8 cellular contexts compared by ENCODE assay signal in the genomic region with DNA sequence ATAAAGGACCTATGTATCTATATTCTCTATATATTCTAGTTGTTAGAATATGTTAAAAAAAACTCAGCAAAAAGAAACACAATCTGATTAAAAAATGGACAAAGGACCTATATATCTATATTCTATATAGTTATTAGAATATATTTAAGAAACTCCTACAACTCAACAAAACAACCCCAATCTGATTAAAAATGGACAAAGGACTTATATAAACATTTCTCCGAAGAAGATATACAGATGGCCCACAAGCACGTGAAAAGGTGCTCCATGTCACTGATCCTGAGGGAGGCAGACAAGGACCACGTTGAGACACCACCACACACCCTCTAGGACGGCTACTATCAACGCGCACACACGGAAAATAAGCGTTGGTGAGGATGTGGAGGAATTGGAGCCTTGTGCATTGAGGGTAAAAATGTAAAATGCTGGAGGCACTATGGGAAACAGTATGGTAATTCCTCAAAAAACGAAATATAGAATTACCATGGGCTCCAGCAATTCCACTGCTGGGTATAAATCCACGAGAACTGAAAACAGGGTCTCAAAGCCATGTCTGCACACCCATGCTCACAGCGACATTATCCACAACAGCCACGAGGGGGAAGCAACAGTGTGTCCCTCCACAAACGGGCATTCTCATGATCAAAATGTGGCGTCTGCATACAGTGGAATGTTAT. TPM values are rescaled to one million over a fixed set of nuclear protein-coding genes. Genes with fewer than 3 reads are reported as not detected.
DNase-seq lines count a peak whose midpoint lies in the region; ATAC-seq and TF ChIP-seq lines count a peak whose summit lies in the region.

No MANE protein-coding gene starts in this region.

- TF ChIP-seq RAD21 in SK-N-SH (IDR thresholded peaks at IDR 0.05; ENCODE audit: low read length): peak; percentile 83

- ATAC-seq in left cardiac atrium: peak; percentile 91 to 94
- ATAC-seq in HG02678 (IDR thresholded peaks at IDR 0.05; ENCODE audit: unreplicated experiment): no peak
- ATAC-seq in HG03469 (IDR thresholded peaks at IDR 0.05; ENCODE audit: unreplicated experiment): no peak

- TF ChIP-seq EP300 in SK-N-SH (IDR thresholded peaks at IDR 0.05; ENCODE audit: borderline replicate concordance in 1 of 2, low read depth in 1 of 2, low read length in 1 of 2): no peak

- TF ChIP-seq CTCF in SK-N-SH (IDR thresholded peaks at IDR 0.05): peak; percentile 83

- H3K79me2 ChIP-seq in SK-N-SH (ENCODE audit: insufficient read depth): no peaks in the 10 kb centered on the region

- H4K20me1 ChIP-seq in SK-N-SH (ENCODE audit: insufficient read depth): no peaks in the 10 kb centered on the region

- peaks cover 0 to 14% of the 10 kb centered on the region in 2 experiments; a peak in 1 of 4 replicates for H3K4me1 ChIP-seq in SK-N-SH (ENCODE audit: control insufficient read depth in 1 of 2, insufficient read depth in 2 of 2, low read depth in 1 of 2, low read length in 1 of 2)
- H3K4me1 ChIP-seq in rectal smooth muscle tissue (ENCODE audit: control insufficient read depth, insufficient read depth, low read length): peaks cover 3% of the 10 kb centered on the region

- DNase-seq in DMS 273 (lab: John Stamatoyannopoulos, UW; ENCODE audit: unreplicated experiment) (peak; percentile 85), SK-N-SH (peak; percentile 88), amniotic stem cell (lab: John Stamatoyannopoulos, UW) (peak; percentile 88), left cardiac atrium (peak; percentile 66)
- peak; percentile 59 for DNase-seq in Jurkat, Clone E6-1 (ENCODE audit: low read depth, low spot score)

- intact Hi-C loops in left cardiac atrium (cut with DNase I): loop anchor here in 1 of 2 donors (2.0 to 10.0 kb wide), 2 partner anchors 152 to 226 kb away; partner anchors contain the start of gene MAPK1

- POLR2A ChIA-PET in SK-N-SH (lab: Yijun Ruan, JAX): interaction anchor here (1.0 kb wide), 1 partner anchor 23 kb away, joined by 3 read pairs; no protein-coding TSS in a partner anchor

- CTCF ChIA-PET in SK-N-SH (lab: Yijun Ruan, JAX): interaction anchor here (0.7 to 8.7 kb wide), 9 partner anchors 15 to 240 kb away, joined by 3 to 90 read pairs (median 4); partner anchors contain the start of genes PPM1F and YPEL1

- H2AFZ ChIP-seq in SK-N-SH (ENCODE audit: low read depth): peak overlapping the region; percentile 66; the same call in 1 of the 2 replicates

- H3F3A ChIP-seq in SK-N-SH (replicated peaks; ENCODE audit: insufficient read depth): no peaks in the 10 kb centered on the region

- H3K27me3 ChIP-seq in SK-N-SH (ENCODE audit: insufficient read depth) (no peaks in the 10 kb centered on the region), rectal smooth muscle tissue (ENCODE audit: control insufficient read depth, insufficient read depth, low read length) (no peaks in the 10 kb centered on the region)

- H3K9me3 ChIP-seq in SK-N-SH: no peaks in the 10 kb centered on the region

- peak overlapping the region; percentile 41; the same call in 1 of the 2 replicates for H3K4me2 ChIP-seq in SK-N-SH

- no peak overlapping the region for H3K4me3 ChIP-seq in Jurkat, Clone E6-1 (ENCODE audit: low read length)
- H3K4me3 ChIP-seq in SK-N-SH (ENCODE audit: low read depth in 2 of 2, low read length in 1 of 2): no peak overlapping the region
- peak overlapping the region; percentile 32 for H3K4me3 ChIP-seq in rectal smooth muscle tissue (ENCODE audit: low read length)

- H3K9ac ChIP-seq in SK-N-SH (no peak overlapping the region), rectal smooth muscle tissue (ENCODE audit: low read length) (no peak overlapping the region)

- WGBS in SK-N-SH (ENCODE audit: low lambda C conversion rate): 26% methylated on average over 14 of the region's 14 CpGs

- H3K27ac ChIP-seq in SK-N-SH (ENCODE audit: low read depth in 2 of 2, low read length in 1 of 2) (no peak overlapping the region), rectal smooth muscle tissue (ENCODE audit: low read depth, low read length) (no peak overlapping the region)

- H3K9me2 ChIP-seq in SK-N-SH: no peaks in the 10 kb centered on the region

- H3K36me3 ChIP-seq in SK-N-SH (replicated peaks in 1 of 2; ENCODE audit: control insufficient read depth in 1 of 2, insufficient read depth in 2 of 2, low read length in 1 of 2) (no peaks in the 10 kb centered on the region), rectal smooth muscle tissue (ENCODE audit: control insufficient read depth, insufficient read depth, low read length) (no peaks in the 10 kb centered on the region)

TF ChIP-seq in SK-N-SH, 30 proteins besides CTCF, POLR2A, EP300 and RAD21:
- TF ChIP-seq CHD2 (IDR thresholded peaks at IDR 0.05; ENCODE audit: low read length, partially characterized antibody) (peak; percentile 63), RFX5 (IDR thresholded peaks at IDR 0.05; ENCODE audit: low read length) (no peak), MXI1 (IDR thresholded peaks at IDR 0.05; ENCODE audit: low read depth, low read length) (peak; percentile 79), POLR2AphosphoS5 (IDR thresholded peaks at IDR 0.05; ENCODE audit: low read depth, low read length) (no peak), RXRA (IDR thresholded peaks at IDR 0.05; ENCODE audit: borderline replicate concordance, low read depth) (no peak), MEF2A (IDR thresholded peaks at IDR 0.05; ENCODE audit: borderline replicate concordance, low read depth) (no peak), SMC3 (IDR thresholded peaks at IDR 0.05; ENCODE audit: low read depth, low read length) (peak; percentile 89)
- TF ChIP-seq, protein P1, sequence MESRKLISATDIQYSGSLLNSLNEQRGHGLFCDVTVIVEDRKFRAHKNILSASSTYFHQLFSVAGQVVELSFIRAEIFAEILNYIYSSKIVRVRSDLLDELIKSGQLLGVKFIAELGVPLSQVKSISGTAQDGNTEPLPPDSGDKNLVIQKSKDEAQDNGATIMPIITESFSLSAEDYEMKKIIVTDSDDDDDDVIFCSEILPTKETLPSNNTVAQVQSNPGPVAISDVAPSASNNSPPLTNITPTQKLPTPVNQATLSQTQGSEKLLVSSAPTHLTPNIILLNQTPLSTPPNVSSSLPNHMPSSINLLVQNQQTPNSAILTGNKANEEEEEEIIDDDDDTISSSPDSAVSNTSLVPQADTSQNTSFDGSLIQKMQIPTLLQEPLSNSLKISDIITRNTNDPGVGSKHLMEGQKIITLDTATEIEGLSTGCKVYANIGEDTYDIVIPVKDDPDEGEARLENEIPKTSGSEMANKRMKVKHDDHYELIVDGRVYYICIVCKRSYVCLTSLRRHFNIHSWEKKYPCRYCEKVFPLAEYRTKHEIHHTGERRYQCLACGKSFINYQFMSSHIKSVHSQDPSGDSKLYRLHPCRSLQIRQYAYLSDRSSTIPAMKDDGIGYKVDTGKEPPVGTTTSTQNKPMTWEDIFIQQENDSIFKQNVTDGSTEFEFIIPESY (IDR thresholded peaks at IDR 0.05; ENCODE audit: borderline replicate concordance, low read depth): no peak

RNA-seq across cellular contexts. Expression of gene YPEL1, which starts 22.7 kb away (rescaled TPM):
- polyA plus RNA-seq in Jurkat, Clone E6-1 (2012; ENCODE audit: insufficient read depth, insufficient read length): 33.5 TPM
- polyA plus RNA-seq in SK-N-SH (2012; rRNA removed): 2.4 and 2.7 TPM in 2 replicates
- polyA plus RNA-seq in SK-N-SH (2012; cell fraction: cytosol; rRNA removed): 1.9 and 2.8 TPM in 2 replicates
- polyA plus RNA-seq in SK-N-SH (2012; cell fraction: nucleus; rRNA removed): 4.6 and 5.4 TPM in 2 replicates
- 1 to 10 TPM; 4.6 to 5.3 TPM for total RNA-seq in left cardiac atrium

RNA-seq across cellular contexts. Expression of gene PPIL2, which starts 47.1 kb away (rescaled TPM):
- 37.9 TPM for polyA plus RNA-seq in Jurkat, Clone E6-1 (2012; ENCODE audit: insufficient read depth, insufficient read length)
- polyA plus RNA-seq in SK-N-SH (2012; rRNA removed): 76.2 and 85.1 TPM in 2 replicates
- 29.3 and 38.8 TPM in 2 replicates for polyA plus RNA-seq in SK-N-SH (2012; cell fraction: cytosol; rRNA removed)
- polyA plus RNA-seq in SK-N-SH (2012; cell fraction: nucleus; rRNA removed): 289 and 297 TPM in 2 replicates
- total RNA-seq in left cardiac atrium: 10 to 100 TPM; 21.0 to 23.2 TPM

Comparison
In these comparisons a context has a peak if more than half of its experiments do, and no peak if none do; other contexts are left out.
1. ATAC-seq: peak in left cardiac atrium (2 of 2); none in HG02678 (single experiment) and HG03469 (single experiment).
2. Peak in every context shown above with its lines, with median percentiles within 50 percentile points of each other: DNase-seq.